19 cellular contexts compared by ENCODE assay signal in the genomic region with DNA sequence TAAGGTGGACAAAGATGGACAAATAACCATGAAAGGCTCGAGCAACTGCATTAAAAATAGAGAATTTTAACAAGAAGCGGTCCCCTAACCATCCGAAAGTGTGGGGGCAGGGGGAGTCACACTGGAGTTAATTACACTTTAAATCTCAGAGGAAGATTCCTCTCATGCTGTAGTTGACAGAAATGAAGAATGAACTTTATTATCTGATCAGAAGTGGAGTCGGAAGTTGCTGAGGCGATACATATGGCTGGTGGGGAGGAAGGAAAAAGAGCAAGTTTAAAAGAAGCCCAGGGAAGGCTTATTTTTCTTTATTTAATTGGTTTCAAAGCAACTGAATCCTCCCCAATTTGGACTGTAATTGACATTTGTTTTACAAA.
"Had no signal": no experiment of that assay in that cellular context is flagged by ENCODE, and none has a peak within 500 bp of the region (broad histone marks: within the 10 kb centered on the region; RNA-seq: fewer than 3 reads in every experiment).

No MANE protein-coding gene starts in this region.

- H3K4me1 ChIP-seq: colonic mucosa, lower lobe of right lung, right atrium auricular region had no signal

- H3K4me3 ChIP-seq: colonic mucosa, lower lobe of right lung, right atrium auricular region, skin epidermis, transverse colon had no signal

- H3K9me3 ChIP-seq: colonic mucosa, lower lobe of right lung, right atrium auricular region, transverse colon had no signal

- FAIRE-seq: endothelial cell of umbilical vein had no signal

- DNase-seq: activated CD4-positive, alpha-beta T cell treated with anti-CD3 and anti-CD28 coated beads, Interleukin-2, amount 50 U/mL, for 48 hours; activated effector memory CD4-positive, alpha-beta T cell treated with Interleukin-2 at 50 U/mL for 16 hours; activated T-cell treated with anti-CD3 and anti-CD28 coated beads, Interleukin-2, amount 50 U/mL, for 24 hours; amygdala; central memory CD4-positive, alpha-beta T cell; colonic mucosa; glutamatergic neuron; lower lobe of right lung; naive thymus-derived CD4-positive, alpha-beta T cell; nucleus accumbens; stimulated activated CD4-positive, alpha-beta T cell treated with anti-CD3 and anti-CD28 coated beads, Interleukin-15, amount 100 ng/mL, for 24 hours; stimulated activated CD4-positive, alpha-beta T cell treated with anti-CD3 and anti-CD28 coated beads, Interleukin-4, amount 100 ng/mL, for 1 hour; stimulated activated naive CD4-positive, alpha-beta T cell; substantia nigra; T-helper 2 cell; transverse colon had no signal

- H3K27ac ChIP-seq: colonic mucosa, lower lobe of right lung, right atrium auricular region, skin epidermis, transverse colon had no signal

- H3K36me3 ChIP-seq: colonic mucosa, lower lobe of right lung, right atrium auricular region, transverse colon had no signal

- ATAC-seq: lower lobe of right lung; naive thymus-derived CD4-positive, alpha-beta T cell had no signal

- H3K27me3 ChIP-seq: colonic mucosa, right atrium auricular region, transverse colon had no signal
